ENCODE assay signal across 31 cellular contexts in the genomic region with DNA sequence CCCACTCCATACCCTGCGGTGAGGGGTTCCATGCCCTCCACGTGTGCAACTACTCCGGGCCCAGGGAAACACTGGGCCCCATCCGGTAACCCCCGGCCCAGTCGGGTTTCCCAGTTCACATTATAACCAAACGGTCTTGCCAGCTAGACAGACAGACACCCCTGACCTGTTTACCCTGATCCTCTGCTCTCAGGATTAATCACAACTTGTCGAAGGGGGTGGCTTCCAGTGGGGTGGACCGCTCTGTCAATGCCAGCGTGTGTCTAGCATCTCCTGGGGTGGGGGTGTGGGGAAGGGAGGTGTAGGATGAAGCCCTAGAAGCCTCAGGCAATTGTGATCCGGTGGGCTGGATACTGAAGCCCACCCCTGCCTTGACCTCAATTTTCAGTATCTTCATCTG. TPM values are rescaled to one million over a fixed set of nuclear protein-coding genes. Genes with fewer than 3 reads are reported as not detected.
"Had no signal": no experiment of that assay in that cellular context is flagged by ENCODE, and none has a peak within 500 bp of the region (broad histone marks: within the 10 kb centered on the region; RNA-seq: fewer than 3 reads in every experiment).

No MANE protein-coding gene starts in this region.

- H3K9me3 Mint-ChIP-seq: activated naive CD4-positive, alpha-beta T cell treated with anti-CD3 and anti-CD28 coated beads, Interleukin-2, amount 50 U/mL, for 24 hours; activated T-cell treated with anti-CD3 and anti-CD28 coated beads, Interleukin-2, amount 50 U/mL, for 24 hours; activated T-helper 2 cell treated with anti-CD3 and anti-CD28 coated beads, Interferon-gamma antibody, Interleukin-2, Interleukin-4, amounts not matched to agents 10 μg/mL and 5 μg/mL and 100 μg/mL, durations not matched to agents 14 hours and 24 hours and 36 hours; neural crest cell; T-helper 1 cell treated with Interleukin-12 subunit alpha and Interleukin-12 subunit beta and Interleukin-4 antibody, amounts not matched to agents 30 μg/mL and 1 μg/mL, for 36 hours had no signal

- H3K4me3 Mint-ChIP-seq: T-helper 1 cell treated with Interleukin-12 subunit alpha and Interleukin-12 subunit beta and Interleukin-4 antibody, amounts not matched to agents 30 μg/mL and 1 μg/mL, for 36 hours had no signal

- H3K36me3 Mint-ChIP-seq: activated naive CD4-positive, alpha-beta T cell treated with anti-CD3 and anti-CD28 coated beads, Interleukin-2, amount 50 U/mL, for 24 hours had no signal

- H3K27ac Mint-ChIP-seq: activated naive CD4-positive, alpha-beta T cell treated with anti-CD3 and anti-CD28 coated beads, Interleukin-2, amount 50 U/mL, for 24 hours; activated T-cell treated with anti-CD3 and anti-CD28 coated beads, Interleukin-2, amount 50 U/mL, for 24 hours; activated T-helper 2 cell treated with anti-CD3 and anti-CD28 coated beads, Interferon-gamma antibody, Interleukin-2, Interleukin-4, amounts not matched to agents 10 μg/mL and 5 μg/mL and 100 μg/mL, durations not matched to agents 14 hours and 24 hours and 36 hours; T-helper 1 cell treated with Interleukin-12 subunit alpha and Interleukin-12 subunit beta and Interleukin-4 antibody, amounts not matched to agents 30 μg/mL and 1 μg/mL, for 36 hours had no signal

- H3K9me3 ChIP-seq: gastrocnemius medialis, spleen, suprapubic skin, tibial artery, upper lobe of right lung had no signal

- H3K36me3 ChIP-seq: gastrocnemius medialis, spleen, suprapubic skin, tibial artery, upper lobe of right lung, WERI-Rb-1 had no signal

- DNase-seq: activated CD4-positive, alpha-beta T cell treated with anti-CD3 and anti-CD28 coated beads for 48 hours; activated CD4-positive, alpha-beta T cell treated with anti-CD3 and anti-CD28 coated beads, Interleukin-2, amount 50 U/mL, for 48 hours; activated CD8-positive, alpha-beta memory T cell treated with anti-CD3 and anti-CD28 coated beads for 24 hours; activated CD8-positive, alpha-beta memory T cell treated with anti-CD3 and anti-CD28 coated beads, Interleukin-2, amount 50 U/mL, for 48 hours; activated T-cell treated with anti-CD3 and anti-CD28 coated beads, Interleukin-2, amount 50 U/mL, for 24 hours; anterior cingulate cortex; effector memory CD4-positive, alpha-beta T cell; gastrocnemius medialis; glutamatergic neuron; kidney; left colon; mammary epithelial cell; occipital lobe; right cardiac atrium; spleen; T1000; tibial artery; upper lobe of right lung; WERI-Rb-1 had no signal

- H3K4me3 ChIP-seq: gastrocnemius medialis, suprapubic skin, tibial artery, upper lobe of right lung had no signal

- ATAC-seq: gastrocnemius medialis, left colon, right cardiac atrium, upper lobe of right lung had no signal

- H3K27ac ChIP-seq: gastrocnemius medialis, spleen, suprapubic skin, tibial artery, upper lobe of right lung, WERI-Rb-1 had no signal

- FAIRE-seq: colon, kidney had no signal

RNA-seq across cellular contexts. Expression of gene OLIG2, which starts 4.6 kb away (rescaled TPM):
- total RNA-seq: activated T-helper 2 cell treated with anti-CD3 and anti-CD28 coated beads, Interferon-gamma antibody, Interleukin-2, Interleukin-4, amounts not matched to agents 10 μg/mL and 5 μg/mL and 100 μg/mL, durations not matched to agents 14 hours and 24 hours and 36 hours; dermis microvascular lymphatic vessel endothelial cell; epithelial cell of proximal tubule; kidney; left colon; liver; mammary epithelial cell; mucosa of gallbladder; pulmonary artery endothelial cell; right cardiac atrium; suprapubic skin; upper lobe of right lung had no signal
- polyA plus RNA-seq: adipose tissue, liver, mammary epithelial cell, right cardiac atrium had no signal

RNA-seq across cellular contexts. Expression of gene OLIG1, which starts 48.8 kb away (rescaled TPM):
- total RNA-seq: dermis microvascular lymphatic vessel endothelial cell, epithelial cell of proximal tubule, left colon, mammary epithelial cell, mucosa of gallbladder, pulmonary artery endothelial cell had no signal
- polyA plus RNA-seq: liver, mammary epithelial cell had no signal
